ENCODE assay signal across 39 cellular contexts in the genomic region with DNA sequence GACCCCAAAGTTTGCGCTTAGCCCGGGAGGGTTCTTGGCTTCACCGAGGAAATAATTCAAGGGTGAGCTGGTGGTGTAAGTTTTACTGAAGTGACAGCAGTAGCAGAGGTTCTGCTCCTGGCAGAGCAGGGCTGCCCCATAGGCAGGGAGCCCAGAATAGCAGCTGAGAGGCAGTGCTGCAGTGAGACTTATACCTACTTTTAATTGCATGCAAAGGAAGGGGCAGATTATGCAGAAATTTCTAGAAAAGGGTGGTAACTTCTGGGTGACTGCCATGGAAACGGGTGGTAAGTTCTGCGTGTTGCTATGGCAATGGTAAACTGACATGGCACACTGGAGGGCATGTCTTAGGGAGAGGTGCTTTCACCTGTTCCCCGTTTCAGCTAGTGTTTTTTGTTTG. TPM values are rescaled to one million over a fixed set of nuclear protein-coding genes. Genes with fewer than 3 reads are reported as not detected.
"Had no signal": no experiment of that assay in that cellular context is flagged by ENCODE, and none has a peak within 500 bp of the region (broad histone marks: within the 10 kb centered on the region; RNA-seq: fewer than 3 reads in every experiment).

No MANE protein-coding gene starts in this region.

- H3K4me2 ChIP-seq: hepatocyte had no signal

- H3K9me3 Mint-ChIP-seq: activated B cell treated with CpG ODN at 0.5 μM for 24 hours; activated naive CD4-positive, alpha-beta T cell treated with anti-CD3 and anti-CD28 coated beads for 36 hours; activated naive CD4-positive, alpha-beta T cell treated with anti-CD3 and anti-CD28 coated beads, Interleukin-2, amount 50 U/mL, for 24 hours; activated naive CD8-positive, alpha-beta T cell treated with anti-CD3 and anti-CD28 coated beads for 36 hours; activated naive CD8-positive, alpha-beta T cell treated with anti-CD3 and anti-CD28 coated beads, Interleukin-2, amount 50 U/mL, for 24 hours; activated T-helper 1 cell treated with anti-CD3 and anti-CD28 coated beads, Interleukin-12 subunit alpha, Interleukin-12 subunit beta, Interleukin-2, Interleukin-4 antibody, amounts not matched to agents 30 ng/mL and 10 ng/mL and 1 ng/mL, durations not matched to agents 14 hours and 24 hours and 36 hours; activated T-helper 2 cell treated with anti-CD3 and anti-CD28 coated beads, Interferon-gamma antibody, Interleukin-2, Interleukin-4, amounts not matched to agents 10 μg/mL and 5 μg/mL and 100 μg/mL, durations not matched to agents 14 hours and 24 hours and 36 hours; T-helper 2 cell treated with Interferon-gamma antibody and Interleukin-4, amounts not matched to agents 5 μg/mL and 100 μg/mL, for 36 hours had no signal

- H3K27me3 ChIP-seq: adrenal gland, body of pancreas, colonic mucosa, gastroesophageal sphincter, hepatocyte had no signal

- H3K27ac Mint-ChIP-seq: activated B cell treated with CpG ODN at 0.5 μM for 24 hours; activated CD8-positive, alpha-beta memory T cell treated with anti-CD3 and anti-CD28 coated beads, Interleukin-2, amount 10 ng/mL, durations not matched to agents 7 days and 5 days; activated CD8-positive, alpha-beta T cell treated with anti-CD3 and anti-CD28 coated beads, Interleukin-2, amount 10 ng/mL, durations not matched to agents 7 days and 5 days; activated naive CD4-positive, alpha-beta T cell treated with anti-CD3 and anti-CD28 coated beads for 36 hours; activated naive CD4-positive, alpha-beta T cell treated with anti-CD3 and anti-CD28 coated beads, Interleukin-2, amount 50 U/mL, for 24 hours; activated naive CD8-positive, alpha-beta T cell treated with anti-CD3 and anti-CD28 coated beads for 36 hours; activated naive CD8-positive, alpha-beta T cell treated with anti-CD3 and anti-CD28 coated beads, Interleukin-2, amount 50 U/mL, for 24 hours; activated T-helper 1 cell treated with anti-CD3 and anti-CD28 coated beads, Interleukin-12 subunit alpha, Interleukin-12 subunit beta, Interleukin-2, Interleukin-4 antibody, amounts not matched to agents 30 ng/mL and 10 ng/mL and 1 ng/mL, durations not matched to agents 14 hours and 24 hours and 36 hours; activated T-helper 2 cell treated with anti-CD3 and anti-CD28 coated beads, Interferon-gamma antibody, Interleukin-2, Interleukin-4, amounts not matched to agents 10 μg/mL and 5 μg/mL and 100 μg/mL, durations not matched to agents 14 hours and 24 hours and 36 hours; T-helper 2 cell treated with Interferon-gamma antibody and Interleukin-4, amounts not matched to agents 5 μg/mL and 100 μg/mL, for 36 hours had no signal

- ATAC-seq: activated CD8-positive, alpha-beta memory T cell treated with anti-CD3 and anti-CD28 coated beads, Interleukin-2, amount 10 ng/mL, durations not matched to agents 7 days and 5 days; activated CD8-positive, alpha-beta T cell treated with anti-CD3 and anti-CD28 coated beads, Interleukin-2, amount 10 ng/mL, durations not matched to agents 7 days and 5 days; activated naive CD8-positive, alpha-beta T cell treated with anti-CD3 and anti-CD28 coated beads, Interleukin-2, amount 50 U/mL, for 24 hours; body of pancreas; gastroesophageal sphincter; heart right ventricle had no signal

- H3K27ac ChIP-seq: adrenal gland, body of pancreas, colonic mucosa, epithelial cell of prostate, esophagus squamous epithelium, gastroesophageal sphincter, heart right ventricle, hepatocyte, WERI-Rb-1 had no signal

- DNase-seq: activated B cell treated with CpG ODN at 0.5 μM for 24 hours; activated CD4-positive, alpha-beta T cell treated with anti-CD3 and anti-CD28 coated beads for 48 hours; activated CD4-positive, alpha-beta T cell treated with anti-CD3 and anti-CD28 coated beads, Interleukin-2, amount 50 U/mL, for 1 hour; activated CD4-positive, alpha-beta T cell treated with anti-CD3 and anti-CD28 coated beads, Interleukin-2, amount 50 U/mL, for 48 hours; activated CD8-positive, alpha-beta memory T cell treated with anti-CD3 and anti-CD28 coated beads, Interleukin-2, amount 10 ng/mL, durations not matched to agents 7 days and 5 days; activated CD8-positive, alpha-beta memory T cell treated with anti-CD3 and anti-CD28 coated beads, Interleukin-2, amount 50 U/mL, for 4 hours; activated CD8-positive, alpha-beta T cell treated with anti-CD3 and anti-CD28 coated beads, Interleukin-2, amount 10 ng/mL, durations not matched to agents 7 days and 5 days; activated effector memory CD4-positive, alpha-beta T cell treated with anti-CD3 and anti-CD28 coated beads, Interleukin-2, amount 50 U/mL, for 16 hours; activated naive CD4-positive, alpha-beta T cell treated with anti-CD3 and anti-CD28 coated beads for 36 hours; activated naive CD8-positive, alpha-beta T cell treated with anti-CD3 and anti-CD28 coated beads for 36 hours; activated naive CD8-positive, alpha-beta T cell treated with anti-CD3 and anti-CD28 coated beads, Interleukin-2, amount 50 U/mL, for 24 hours; activated T-cell treated with anti-CD3 and anti-CD28 coated beads, Interleukin-2, amount 50 U/mL, for 1 hour; activated T-cell treated with anti-CD3 and anti-CD28 coated beads, Interleukin-2, amount 50 U/mL, for 48 hours; adrenal gland; amygdala; aorta; body of pancreas; central memory CD4-positive, alpha-beta T cell; cerebellar nuclear complex; colonic mucosa; effector CD8-positive, alpha-beta T cell; esophagus squamous epithelium; foreskin melanocyte; heart right ventricle; T1000; WERI-Rb-1 had no signal

- H3K79me2 ChIP-seq: hepatocyte had no signal

- H3K36me3 Mint-ChIP-seq: activated CD8-positive, alpha-beta memory T cell treated with anti-CD3 and anti-CD28 coated beads, Interleukin-2, amount 10 ng/mL, durations not matched to agents 7 days and 5 days; activated naive CD4-positive, alpha-beta T cell treated with anti-CD3 and anti-CD28 coated beads, Interleukin-2, amount 50 U/mL, for 24 hours; activated naive CD8-positive, alpha-beta T cell treated with anti-CD3 and anti-CD28 coated beads for 36 hours had no signal

- H3K36me3 ChIP-seq: adrenal gland, colonic mucosa, esophagus squamous epithelium, gastroesophageal sphincter, heart right ventricle, WERI-Rb-1 had no signal

- H3K27me3 Mint-ChIP-seq: activated naive CD8-positive, alpha-beta T cell treated with anti-CD3 and anti-CD28 coated beads for 36 hours had no signal

- H3K4me1 ChIP-seq: adrenal gland, body of pancreas, colonic mucosa, gastroesophageal sphincter, heart right ventricle had no signal

- H3K4me1 Mint-ChIP-seq: activated B cell treated with CpG ODN at 0.5 μM for 24 hours; activated CD8-positive, alpha-beta memory T cell treated with anti-CD3 and anti-CD28 coated beads, Interleukin-2, amount 10 ng/mL, durations not matched to agents 7 days and 5 days; activated naive CD4-positive, alpha-beta T cell treated with anti-CD3 and anti-CD28 coated beads, Interleukin-2, amount 50 U/mL, for 24 hours; activated naive CD8-positive, alpha-beta T cell treated with anti-CD3 and anti-CD28 coated beads for 36 hours; activated naive CD8-positive, alpha-beta T cell treated with anti-CD3 and anti-CD28 coated beads, Interleukin-2, amount 50 U/mL, for 24 hours had no signal

- H2AFZ ChIP-seq: hepatocyte had no signal

- H3K4me3 ChIP-seq: adrenal gland, body of pancreas, colonic mucosa, esophagus squamous epithelium, gastroesophageal sphincter, heart right ventricle, hepatocyte had no signal

- H3K4me3 Mint-ChIP-seq: activated B cell treated with CpG ODN at 0.5 μM for 24 hours; activated CD8-positive, alpha-beta memory T cell treated with anti-CD3 and anti-CD28 coated beads, Interleukin-2, amount 10 ng/mL, durations not matched to agents 7 days and 5 days; activated CD8-positive, alpha-beta T cell treated with anti-CD3 and anti-CD28 coated beads, Interleukin-2, amount 10 ng/mL, durations not matched to agents 7 days and 5 days; activated naive CD4-positive, alpha-beta T cell treated with anti-CD3 and anti-CD28 coated beads for 36 hours; activated naive CD4-positive, alpha-beta T cell treated with anti-CD3 and anti-CD28 coated beads, Interleukin-2, amount 50 U/mL, for 24 hours; activated naive CD8-positive, alpha-beta T cell treated with anti-CD3 and anti-CD28 coated beads for 36 hours; activated naive CD8-positive, alpha-beta T cell treated with anti-CD3 and anti-CD28 coated beads, Interleukin-2, amount 50 U/mL, for 24 hours; activated T-helper 1 cell treated with anti-CD3 and anti-CD28 coated beads, Interleukin-12 subunit alpha, Interleukin-12 subunit beta, Interleukin-2, Interleukin-4 antibody, amounts not matched to agents 30 ng/mL and 10 ng/mL and 1 ng/mL, durations not matched to agents 14 hours and 24 hours and 36 hours; T-helper 2 cell treated with Interferon-gamma antibody and Interleukin-4, amounts not matched to agents 5 μg/mL and 100 μg/mL, for 36 hours had no signal

RNA-seq across cellular contexts. Expression of a gene that starts 17.5 kb away (rescaled TPM):
- total RNA-seq: aorta, dermis microvascular lymphatic vessel endothelial cell, fibroblast of lung, fibroblast of villous mesenchyme had no signal
- polyA plus RNA-seq: fibroblast of lung had no signal

RNA-seq across cellular contexts. Expression of a gene that starts 55.4 kb away (rescaled TPM):
- total RNA-seq: activated CD8-positive, alpha-beta memory T cell treated with anti-CD3 and anti-CD28 coated beads for 36 hours; aorta; body of pancreas; dermis microvascular lymphatic vessel endothelial cell; endothelial cell of umbilical vein; fibroblast of lung; gastroesophageal sphincter; glomerular endothelial cell; hepatocyte had no signal
- polyA plus RNA-seq: aorta, endothelial cell of umbilical vein, fibroblast of lung had no signal
